24 cellular contexts compared by ENCODE assay signal in genomic region chr18:4144201-4144600, GRCh38.
DNase-seq lines count a peak whose midpoint lies in the region; ATAC-seq, FAIRE-seq and TF ChIP-seq lines count a peak whose summit lies in the region.
"Had no signal": no experiment of that assay in that cellular context is flagged by ENCODE, and none has a peak within 500 bp of the region (broad histone marks: within the 10 kb centered on the region; RNA-seq: fewer than 3 reads in every experiment).

No MANE protein-coding gene starts in this region.

- TF ChIP-seq POLR2A in HepG2 (IDR thresholded peaks at IDR 0.05; ENCODE audit: insufficient read depth in 1 of 2, low read depth in 2 of 2, low read length in 2 of 2), result no peak
- TF ChIP-seq POLR2A in right lobe of liver (IDR thresholded peaks at IDR 0.05), result no peak

- H3K9ac ChIP-seq in HepG2 (ENCODE audit: insufficient read depth, low read depth, low read length), result no peak overlapping the region
- H3K9ac ChIP-seq: BLaER1 treated with 17β-estradiol and CSF1 and Interleukin-3, amounts not matched to agents 10 nM and 100 nM had no signal

- ATAC-seq in HepG2 (peak; percentile 36; the same call in 1 of the 3 replicates), right lobe of liver (no peak), GM21381 (IDR thresholded peaks at IDR 0.05; ENCODE audit: unreplicated experiment) (no peak), GM21723 (IDR thresholded peaks at IDR 0.05; ENCODE audit: unreplicated experiment) (no peak)
- ATAC-seq: Right ventricle myocardium inferior had no signal

- TF ChIP-seq RAD21 in HepG2 (CRISPR knock-in tag; IDR thresholded peaks at IDR 0.05), result no peak

- no TSS peak for BruUV-seq in HepG2 (replicated peaks; lab: Mats Ljungman, UMichigan)
- no TSS peak for BruUV-seq in OCI-LY7 (replicated peaks; lab: Mats Ljungman, UMichigan)

- H4K20me1 ChIP-seq in HepG2 (ENCODE audit: insufficient read depth, low read length) (no peaks in the 10 kb centered on the region), OCI-LY7 (ENCODE audit: insufficient read depth, low read length) (no peaks in the 10 kb centered on the region)
- H4K20me1 ChIP-seq: BLaER1 treated with 17β-estradiol and CSF1 and Interleukin-3, amounts not matched to agents 10 nM and 100 nM had no signal

- H2AFZ ChIP-seq in HepG2 (ENCODE audit: low read length), result no peak overlapping the region
- H2AFZ ChIP-seq in OCI-LY7 (ENCODE audit: low read length), result no peak overlapping the region

- WGBS in HepG2 (ENCODE audit: low lambda C conversion rate), result 0% methylated on average over 1 of the region's 1 CpG
- 38% methylated on average over 1 of the region's 1 CpG for WGBS in right lobe of liver (ENCODE audit: insufficient coverage, low coverage, low lambda C conversion rate, missing lambda C conversion rate)

- FAIRE-seq in HepG2 (lab: Jason Lieb, UNC), result no peak
- FAIRE-seq: GM12891 had no signal

- H3K4me3 ChIP-seq in HepG2 (replicated peaks in 1 of 3; ENCODE audit: insufficient read depth in 1 of 3, low read depth in 2 of 3, low read length in 3 of 3) (no peak overlapping the region), right lobe of liver (no peak overlapping the region), OCI-LY7 (ENCODE audit: low read depth, low read length, poor library complexity, severe bottlenecking) (no peak overlapping the region)
- H3K4me3 ChIP-seq: BLaER1 treated with 17β-estradiol and CSF1 and Interleukin-3, amounts not matched to agents 10 nM and 100 nM; SJSA1 had no signal

- H3K27me3 ChIP-seq in HepG2 (ENCODE audit: control insufficient read depth in 1 of 2, insufficient read depth in 2 of 2, low read length in 2 of 2) (peaks cover 0 to 3% of the 10 kb centered on the region in 2 experiments; a peak in 1 of 5 replicates), right lobe of liver (no peaks in the 10 kb centered on the region)
- H3K27me3 ChIP-seq: BLaER1 treated with 17β-estradiol and CSF1 and Interleukin-3, amounts not matched to agents 10 nM and 100 nM; SJSA1 had no signal

- TF ChIP-seq EP300 in HepG2 (IDR thresholded peaks at IDR 0.05; ENCODE audit: low read depth in 2 of 2, low read length in 2 of 2) (no peak), HepG2 (CRISPR knock-in tag; IDR thresholded peaks at IDR 0.05; ENCODE audit: borderline replicate concordance) (no peak)

- TF ChIP-seq CTCF in HepG2 (CRISPR knock-in tag; IDR thresholded peaks at IDR 0.05) (no peak), right lobe of liver (IDR thresholded peaks at IDR 0.05) (no peak), OCI-LY7 (conservative IDR thresholded peaks at IDR 0.05; ENCODE audit: low read length) (peak; percentile 23; the same call in 1 of the 2 replicates)

- in situ Hi-C loops in HepG2 (cut with HindIII; ENCODE audit: extremely low pct_ligation_motif_present, low pct_unique_long_range_greater_than_20kb), result no loop called here

- CTCF ChIA-PET in HepG2 (lab: Yijun Ruan, JAX; ENCODE audit: low intra/inter-chr PET ratio, low total read pairs), result no interaction called here
- CTCF ChIA-PET in OCI-LY7 (lab: Charles Lee; ENCODE audit: unreplicated experiment), result no interaction called here

- H3K4me1 ChIP-seq in HepG2 (ENCODE audit: insufficient read depth, low read length), result no peaks in the 10 kb centered on the region
- H3K4me1 ChIP-seq in right lobe of liver, result no peaks in the 10 kb centered on the region
- no peaks in the 10 kb centered on the region for H3K4me1 ChIP-seq in OCI-LY7 (ENCODE audit: insufficient read depth, low read length, poor library complexity, severe bottlenecking)
- H3K4me1 ChIP-seq: BLaER1 treated with 17β-estradiol and CSF1 and Interleukin-3, amounts not matched to agents 10 nM and 100 nM; Caco-2; SJSA1 had no signal

- H3K36me3 ChIP-seq in HepG2 (replicated peaks in 1 of 2; ENCODE audit: control insufficient read depth in 1 of 2, insufficient read depth in 2 of 2, low read length in 2 of 2), result no peaks in the 10 kb centered on the region
- H3K36me3 ChIP-seq in right lobe of liver, result no peaks in the 10 kb centered on the region
- H3K36me3 ChIP-seq in OCI-LY7 (ENCODE audit: insufficient read depth, low read length), result no peaks in the 10 kb centered on the region
- H3K36me3 ChIP-seq: BLaER1 treated with 17β-estradiol and CSF1 and Interleukin-3, amounts not matched to agents 10 nM and 100 nM; SJSA1 had no signal

- H3K27ac ChIP-seq in HepG2 (ENCODE audit: extremely low read length, insufficient read depth, low read length), result no peak overlapping the region
- H3K27ac ChIP-seq in right lobe of liver, result no peak overlapping the region
- no peak overlapping the region for H3K27ac ChIP-seq in OCI-LY7 (ENCODE audit: low read depth, low read length, poor library complexity, severe bottlenecking)
- H3K27ac ChIP-seq: 22Rv1; BLaER1 treated with 17β-estradiol and CSF1 and Interleukin-3, amounts not matched to agents 10 nM and 100 nM; HL-60; SJSA1 had no signal

- no peaks in the 10 kb centered on the region for H3K9me2 ChIP-seq in OCI-LY7 (ENCODE audit: insufficient read depth, low read length)

- H3K9me3 ChIP-seq in HepG2 (ENCODE audit: low read length), result no peaks in the 10 kb centered on the region
- no peaks in the 10 kb centered on the region for H3K9me3 ChIP-seq in right lobe of liver
- H3K9me3 ChIP-seq in OCI-LY7 (ENCODE audit: low read length), result no peaks in the 10 kb centered on the region
- H3K9me3 ChIP-seq: BLaER1 treated with 17β-estradiol and CSF1 and Interleukin-3, amounts not matched to agents 10 nM and 100 nM; Caco-2; SJSA1 had no signal

- DNase-seq in HepG2 (ENCODE audit: low spot score) (no peak), right lobe of liver (no peak), OCI-LY7 (ENCODE audit: low spot score) (no peak), islet precursor cell (peak; percentile 78), occipital lobe (lab: John Stamatoyannopoulos, UW) (no peak), HCEC 1CT (no peak)
- DNase-seq: CD4-positive, alpha-beta memory T cell; DMS 273 treated with DMSO at 0.1 percent for 48 hours; DMS79 treated with DMSO at 0.1 percent for 48 hours; GOT3; Karpas-422; MV-4-11; NCI-H187; NCI-H446; NCI-H526 had no signal

- POLR2A ChIA-PET in HepG2 (lab: Yijun Ruan, JAX), result no interaction called here
- POLR2A ChIA-PET in OCI-LY7 (lab: Charles Lee), result interaction anchor here (0.7 kb wide), 1 partner anchor 37 kb away, joined by 3 read pairs; no protein-coding TSS in a partner anchor

- intact Hi-C loops in HepG2 (cut with micrococcal nuclease; ENCODE audit: unreplicated experiment), result no loop called here
- intact Hi-C loops in right lobe of liver (cut with DNase I), result no loop called here
- intact Hi-C loops in OCI-LY7 (cut with micrococcal nuclease; ENCODE audit: unreplicated experiment), result no loop called here

- H3K4me2 ChIP-seq in HepG2 (ENCODE audit: low read depth, low read length) (no peak overlapping the region), OCI-LY7 (ENCODE audit: low read length) (no peak overlapping the region)
- H3K4me2 ChIP-seq: BLaER1 treated with 17β-estradiol and CSF1 and Interleukin-3, amounts not matched to agents 10 nM and 100 nM had no signal

- H3K79me2 ChIP-seq in HepG2 (ENCODE audit: insufficient read depth, low read length) (no peaks in the 10 kb centered on the region), OCI-LY7 (ENCODE audit: insufficient read depth, low read depth, low read length) (no peaks in the 10 kb centered on the region)

TF ChIP-seq in HepG2, 621 proteins besides CTCF, POLR2A, EP300 and RAD21 (continues in another document):
- no peak for TF ChIP-seq EEA1 (CRISPR knock-in tag; IDR thresholded peaks at IDR 0.05; ENCODE audit: borderline replicate concordance)
- TF ChIP-seq, protein P1, sequence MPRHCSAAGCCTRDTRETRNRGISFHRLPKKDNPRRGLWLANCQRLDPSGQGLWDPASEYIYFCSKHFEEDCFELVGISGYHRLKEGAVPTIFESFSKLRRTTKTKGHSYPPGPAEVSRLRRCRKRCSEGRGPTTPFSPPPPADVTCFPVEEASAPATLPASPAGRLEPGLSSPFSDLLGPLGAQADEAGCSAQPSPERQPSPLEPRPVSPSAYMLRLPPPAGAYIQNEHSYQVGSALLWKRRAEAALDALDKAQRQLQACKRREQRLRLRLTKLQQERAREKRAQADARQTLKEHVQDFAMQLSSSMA (CRISPR knock-in tag; IDR thresholded peaks at IDR 0.05), result no peak
- no peak for TF ChIP-seq FLYWCH1 (CRISPR knock-in tag; IDR thresholded peaks at IDR 0.05)
- TF ChIP-seq, protein P2, sequence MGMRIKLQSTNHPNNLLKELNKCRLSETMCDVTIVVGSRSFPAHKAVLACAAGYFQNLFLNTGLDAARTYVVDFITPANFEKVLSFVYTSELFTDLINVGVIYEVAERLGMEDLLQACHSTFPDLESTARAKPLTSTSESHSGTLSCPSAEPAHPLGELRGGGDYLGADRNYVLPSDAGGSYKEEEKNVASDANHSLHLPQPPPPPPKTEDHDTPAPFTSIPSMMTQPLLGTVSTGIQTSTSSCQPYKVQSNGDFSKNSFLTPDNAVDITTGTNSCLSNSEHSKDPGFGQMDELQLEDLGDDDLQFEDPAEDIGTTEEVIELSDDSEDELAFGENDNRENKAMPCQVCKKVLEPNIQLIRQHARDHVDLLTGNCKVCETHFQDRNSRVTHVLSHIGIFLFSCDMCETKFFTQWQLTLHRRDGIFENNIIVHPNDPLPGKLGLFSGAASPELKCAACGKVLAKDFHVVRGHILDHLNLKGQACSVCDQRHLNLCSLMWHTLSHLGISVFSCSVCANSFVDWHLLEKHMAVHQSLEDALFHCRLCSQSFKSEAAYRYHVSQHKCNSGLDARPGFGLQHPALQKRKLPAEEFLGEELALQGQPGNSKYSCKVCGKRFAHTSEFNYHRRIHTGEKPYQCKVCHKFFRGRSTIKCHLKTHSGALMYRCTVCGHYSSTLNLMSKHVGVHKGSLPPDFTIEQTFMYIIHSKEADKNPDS (CRISPR knock-in tag; IDR thresholded peaks at IDR 0.05), result no peak
- TF ChIP-seq REPIN1 (CRISPR knock-in tag; IDR thresholded peaks at IDR 0.05; ENCODE audit: borderline replicate concordance, low read depth), result no peak
- TF ChIP-seq RARG (CRISPR knock-in tag; IDR thresholded peaks at IDR 0.05; ENCODE audit: low read depth), result no peak
